In genomic region chr17:68760141-68760475, GRCh38 we compare ENCODE assay signal across 10 cellular contexts.
DNase-seq lines count a peak whose midpoint lies in the region; ATAC-seq and TF ChIP-seq lines count a peak whose summit lies in the region.
"Had no signal": no experiment of that assay in that cellular context is flagged by ENCODE, and none has a peak within 500 bp of the region (broad histone marks: within the 10 kb centered on the region; RNA-seq: fewer than 3 reads in every experiment).

No MANE protein-coding gene starts in this region.

- no peaks in the 10 kb centered on the region for H3K9me3 Mint-ChIP-seq in activated CD4-positive, alpha-beta T cell treated with anti-CD3 and anti-CD28 coated beads for 36 hours (ENCODE audit: low read depth)
- peaks cover 7% of the 10 kb centered on the region for H3K9me3 Mint-ChIP-seq in activated naive CD8-positive, alpha-beta T cell treated with anti-CD3 and anti-CD28 coated beads, Interleukin-2, amount 50 U/mL, for 24 hours
- no peaks in the 10 kb centered on the region for H3K9me3 Mint-ChIP-seq in neural crest cell
- H3K9me3 Mint-ChIP-seq: activated naive CD4-positive, alpha-beta T cell treated with anti-CD3 and anti-CD28 coated beads, Interleukin-2, amount 50 U/mL, for 72 hours; CD4-positive, alpha-beta T cell had no signal

- H3K36me3 Mint-ChIP-seq in activated CD4-positive, alpha-beta T cell treated with anti-CD3 and anti-CD28 coated beads for 36 hours (ENCODE audit: low read depth), result no peaks in the 10 kb centered on the region
- no peaks in the 10 kb centered on the region for H3K36me3 Mint-ChIP-seq in activated naive CD8-positive, alpha-beta T cell treated with anti-CD3 and anti-CD28 coated beads, Interleukin-2, amount 50 U/mL, for 24 hours (ENCODE audit: low read depth)
- no peaks in the 10 kb centered on the region for H3K36me3 Mint-ChIP-seq in neural crest cell (ENCODE audit: low read depth)
- H3K36me3 Mint-ChIP-seq: activated naive CD4-positive, alpha-beta T cell treated with anti-CD3 and anti-CD28 coated beads, Interleukin-2, amount 50 U/mL, for 72 hours had no signal

- H3K27ac Mint-ChIP-seq in activated CD4-positive, alpha-beta T cell treated with anti-CD3 and anti-CD28 coated beads for 36 hours, result no peak overlapping the region
- H3K27ac Mint-ChIP-seq in activated naive CD8-positive, alpha-beta T cell treated with anti-CD3 and anti-CD28 coated beads, Interleukin-2, amount 50 U/mL, for 24 hours, result peak overlapping the region; percentile 7
- no peak overlapping the region for H3K27ac Mint-ChIP-seq in neural crest cell (ENCODE audit: unreplicated experiment)
- H3K27ac Mint-ChIP-seq: activated naive CD4-positive, alpha-beta T cell treated with anti-CD3 and anti-CD28 coated beads, Interleukin-2, amount 50 U/mL, for 72 hours; CD4-positive, alpha-beta T cell had no signal

- intact Hi-C loops in activated CD4-positive, alpha-beta T cell treated with anti-CD3 and anti-CD28 coated beads for 36 hours (cut with DNase I, micrococcal nuclease), result loop anchor here (5.0 to 10.0 kb wide), 2 partner anchors 295 to 703 kb away; no protein-coding TSS in a partner anchor

- POLR2A ChIA-PET in activated CD4-positive, alpha-beta T cell treated with anti-CD3 and anti-CD28 coated beads for 36 hours (lab: Charles Lee), result no interaction called here

- DNase-seq in activated CD4-positive, alpha-beta T cell treated with anti-CD3 and anti-CD28 coated beads for 36 hours, result no peak
- no peak for DNase-seq in activated CD4-positive, alpha-beta T cell treated with anti-CD3 and anti-CD28 coated beads, Interleukin-2, amount 50 U/mL, for 1 hour
- DNase-seq in activated naive CD8-positive, alpha-beta T cell treated with anti-CD3 and anti-CD28 coated beads, Interleukin-2, amount 50 U/mL, for 24 hours, result no peak
- no peak for DNase-seq in neural crest cell (ENCODE audit: low read depth, low spot score)
- DNase-seq in DMS114 treated with DMSO at 0.1 percent for 48 hours (lab: John Stamatoyannopoulos, UW; ENCODE audit: unreplicated experiment), result no peak
- no peak for DNase-seq in NCI-H2171 treated with DMSO at 0.1 percent for 48 hours (lab: John Stamatoyannopoulos, UW)

- no peak for ATAC-seq in activated CD4-positive, alpha-beta T cell treated with anti-CD3 and anti-CD28 coated beads for 36 hours
- ATAC-seq in activated naive CD8-positive, alpha-beta T cell treated with anti-CD3 and anti-CD28 coated beads, Interleukin-2, amount 50 U/mL, for 24 hours, result no peak
- ATAC-seq in GM18511 (IDR thresholded peaks at IDR 0.05; ENCODE audit: unreplicated experiment), result no peak

- TF ChIP-seq CTCF in LNCAP (IDR thresholded peaks at IDR 0.05) (peak; percentile 4), neural crest cell (conservative IDR thresholded peaks at IDR 0.05) (no peak)

- CTCF ChIA-PET in activated CD4-positive, alpha-beta T cell treated with anti-CD3 and anti-CD28 coated beads for 36 hours (lab: Charles Lee), result no interaction called here

- peak overlapping the region; percentile 38 for H3K4me3 Mint-ChIP-seq in activated CD4-positive, alpha-beta T cell treated with anti-CD3 and anti-CD28 coated beads for 36 hours
- peak overlapping the region; percentile 70 for H3K4me3 Mint-ChIP-seq in activated naive CD8-positive, alpha-beta T cell treated with anti-CD3 and anti-CD28 coated beads, Interleukin-2, amount 50 U/mL, for 24 hours
- H3K4me3 Mint-ChIP-seq in neural crest cell, result peak overlapping the region; percentile 42
- H3K4me3 Mint-ChIP-seq: CD4-positive, alpha-beta T cell had no signal

- peaks cover 12% of the 10 kb centered on the region for H3K4me1 Mint-ChIP-seq in activated CD4-positive, alpha-beta T cell treated with anti-CD3 and anti-CD28 coated beads for 36 hours
- H3K4me1 Mint-ChIP-seq in activated naive CD8-positive, alpha-beta T cell treated with anti-CD3 and anti-CD28 coated beads, Interleukin-2, amount 50 U/mL, for 24 hours, result peaks cover 13% of the 10 kb centered on the region
- H3K4me1 Mint-ChIP-seq in neural crest cell, result peaks cover 14% of the 10 kb centered on the region

- H3K27me3 Mint-ChIP-seq in activated CD4-positive, alpha-beta T cell treated with anti-CD3 and anti-CD28 coated beads for 36 hours, result peaks cover 2% of the 10 kb centered on the region
- H3K27me3 Mint-ChIP-seq in activated naive CD8-positive, alpha-beta T cell treated with anti-CD3 and anti-CD28 coated beads, Interleukin-2, amount 50 U/mL, for 24 hours, result no peaks in the 10 kb centered on the region
- no peaks in the 10 kb centered on the region for H3K27me3 Mint-ChIP-seq in neural crest cell (ENCODE audit: low read depth)
- H3K27me3 Mint-ChIP-seq: CD4-positive, alpha-beta T cell had no signal
